In genomic region chr7:137895301-137896201, GRCh38 we compare ENCODE assay signal across 1 cellular context.
TF ChIP-seq lines count a peak whose summit lies in the region.

No MANE protein-coding gene starts in this region.

TF ChIP-seq in GM12878, 131 proteins besides CTCF, POLR2A, EP300 and RAD21 (continued from another document):
- TF ChIP-seq ATF2 (IDR thresholded peaks at IDR 0.05; ENCODE audit: low read length) (peak; percentile 90), BHLHE40 (IDR thresholded peaks at IDR 0.05; ENCODE audit: borderline replicate concordance in 1 of 2, low read depth in 2 of 2, low read length in 1 of 2) (peak; percentile 6 to 32; a peak in 1 of 4 replicates), JUNB (IDR thresholded peaks at IDR 0.05) (peak; percentile 99), SIX5 (IDR thresholded peaks at IDR 0.05; ENCODE audit: low read depth, low read length, severe bottlenecking) (no peak), NR2C1 (IDR thresholded peaks at IDR 0.05) (no peak), CHD4 (IDR thresholded peaks at IDR 0.05) (no peak), ZBTB11 (CRISPR knock-in tag; IDR thresholded peaks at IDR 0.05) (no peak), KAT2A (conservative IDR thresholded peaks at IDR 0.05; ENCODE audit: control insufficient read depth, low read depth, low read length) (no peak), YBX1 (IDR thresholded peaks at IDR 0.05) (no peak), SUPT20H (IDR thresholded peaks at IDR 0.05; ENCODE audit: borderline replicate concordance, control insufficient read depth, low read depth, low read length) (no peak), LARP7 (IDR thresholded peaks at IDR 0.05) (no peak), REST (IDR thresholded peaks at IDR 0.05; ENCODE audit: low read depth, low read length) (no peak), CEBPB (IDR thresholded peaks at IDR 0.05; ENCODE audit: borderline replicate concordance in 1 of 2, low read depth in 2 of 2, low read length in 2 of 2) (peak; percentile 16 to 79; a peak in 2 of 4 replicates), IRF4 (IDR thresholded peaks at IDR 0.05; ENCODE audit: low read depth, low read length) (peak; percentile 74), ZZZ3 (IDR thresholded peaks at IDR 0.05; ENCODE audit: control insufficient read depth, insufficient read length, low read depth) (no peak), NR2F1 (conservative IDR thresholded peaks at IDR 0.05) (no peak), EED (IDR thresholded peaks at IDR 0.05; ENCODE audit: low read depth) (peak; percentile 86), SREBF1 (IDR thresholded peaks at IDR 0.05; ENCODE audit: low read length) (no peak), ZNF622 (IDR thresholded peaks at IDR 0.05) (no peak), ZNF217 (IDR thresholded peaks at IDR 0.05) (no peak), CREM (IDR thresholded peaks at IDR 0.05; ENCODE audit: low read depth) (peak; percentile 66; the same call in 1 of the 2 replicates), CHD2 (IDR thresholded peaks at IDR 0.05; ENCODE audit: borderline replicate concordance, low read depth, low read length) (no peak), E4F1 (IDR thresholded peaks at IDR 0.05; ENCODE audit: borderline replicate concordance, partially characterized antibody) (no peak), TBL1XR1 (IDR thresholded peaks at IDR 0.05; ENCODE audit: low read depth, low read length) (peak; percentile 25; the same call in 1 of the 2 replicates), FOXK2 (IDR thresholded peaks at IDR 0.05) (no peak), HDAC2 (IDR thresholded peaks at IDR 0.05) (no peak), TCF7 (IDR thresholded peaks at IDR 0.05; ENCODE audit: borderline replicate concordance) (peak; percentile 91), SRF (IDR thresholded peaks at IDR 0.05; ENCODE audit: low read depth in 2 of 2, low read length in 2 of 2) (no peak), ATF3 (IDR thresholded peaks at IDR 0.05; ENCODE audit: borderline replicate concordance, extremely low read depth, low read depth, low read length) (no peak), GATAD2B (conservative IDR thresholded peaks at IDR 0.05; ENCODE audit: low read depth) (peak; percentile 68; the same call in 1 of the 2 replicates), HDGF (IDR thresholded peaks at IDR 0.05) (0 out of 2 replicates have a peak, but pooled peaks have one; percentile 25), TARDBP (IDR thresholded peaks at IDR 0.05; ENCODE audit: borderline replicate concordance) (no peak), ZBTB40 (IDR thresholded peaks at IDR 0.05; ENCODE audit: borderline replicate concordance) (no peak), IKZF1 (conservative IDR thresholded peaks at IDR 0.05) (peak; percentile 73), MAX (IDR thresholded peaks at IDR 0.05; ENCODE audit: low read depth, low read length) (no peak), ZNF207 (IDR thresholded peaks at IDR 0.05; ENCODE audit: borderline replicate concordance) (no peak), RUNX3 (IDR thresholded peaks at IDR 0.05; ENCODE audit: low read length) (peak; percentile 89), E2F8 (IDR thresholded peaks at IDR 0.05; ENCODE audit: low read depth, partially characterized antibody) (no peak), PKNOX1 (IDR thresholded peaks at IDR 0.05) (0 out of 2 replicates have a peak, but pooled peaks have one; percentile 27), BCL3 (IDR thresholded peaks at IDR 0.05; ENCODE audit: borderline replicate concordance, insufficient read depth, low read depth, low read length, poor library complexity, severe bottlenecking) (peak; percentile 61), HCFC1 (IDR thresholded peaks at IDR 0.05; ENCODE audit: low read length) (no peak)
